Comparison of ENCODE assay signal across 16 cellular contexts in the genomic region with DNA sequence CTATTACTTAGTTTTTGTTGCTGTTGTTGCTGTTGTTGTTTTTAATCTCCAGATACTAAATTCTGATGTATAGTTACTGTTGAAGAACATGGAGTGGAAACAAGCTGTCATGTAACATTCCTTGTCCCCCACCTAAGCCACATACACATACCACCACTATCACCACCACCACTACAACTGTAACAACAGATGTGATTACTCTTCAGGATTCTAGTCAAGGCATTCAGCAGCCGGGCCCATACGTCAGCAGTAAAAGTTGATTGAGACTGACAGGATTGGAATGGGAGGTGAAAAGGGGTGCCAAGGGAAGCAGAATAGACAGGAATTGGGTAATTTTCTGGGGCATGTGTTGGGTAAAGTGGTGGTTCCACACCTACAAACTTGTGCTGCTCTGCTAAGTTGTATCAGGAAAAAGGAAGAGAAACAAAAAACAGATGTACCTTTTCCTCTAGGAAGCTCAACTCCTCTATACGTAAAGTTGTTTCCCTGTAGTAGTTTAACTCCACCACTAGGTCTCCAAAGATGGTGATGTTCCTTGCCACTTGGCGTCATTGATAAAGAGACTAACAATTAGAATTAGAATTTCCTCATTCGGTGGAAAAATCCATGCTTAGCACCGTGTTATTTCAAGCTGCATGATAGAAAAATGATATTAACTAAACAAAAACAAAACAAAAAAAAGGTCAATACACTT.
DNase-seq lines count a peak whose midpoint lies in the region; ATAC-seq, FAIRE-seq and TF ChIP-seq lines count a peak whose summit lies in the region.
"Had no signal": no experiment of that assay in that cellular context is flagged by ENCODE, and none has a peak within 500 bp of the region (broad histone marks: within the 10 kb centered on the region; RNA-seq: fewer than 3 reads in every experiment).

No MANE protein-coding gene starts in this region.

- TF ChIP-seq POLR2A in GM12892 (IDR thresholded peaks at IDR 0.05; ENCODE audit: low read depth, low read length): no peak

- H4K20me1 ChIP-seq in osteoblast (ENCODE audit: insufficient read depth, low read length) (no peaks in the 10 kb centered on the region), OCI-LY7 (ENCODE audit: insufficient read depth, low read length) (no peaks in the 10 kb centered on the region)
- H4K20me1 ChIP-seq: BLaER1 had no signal

- H3K27me3 ChIP-seq in right atrium auricular region (no peaks in the 10 kb centered on the region), osteoblast (ENCODE audit: insufficient read depth, low read length) (no peaks in the 10 kb centered on the region), pancreas (no peaks in the 10 kb centered on the region), lower lobe of right lung (ENCODE audit: low read depth) (no peaks in the 10 kb centered on the region)
- H3K27me3 ChIP-seq: BLaER1 had no signal

- H3K79me2 ChIP-seq in osteoblast (ENCODE audit: insufficient read depth, low read length): no peaks in the 10 kb centered on the region
- no peaks in the 10 kb centered on the region for H3K79me2 ChIP-seq in OCI-LY7 (ENCODE audit: insufficient read depth, low read depth, low read length)

- H3K36me3 ChIP-seq in right atrium auricular region (no peaks in the 10 kb centered on the region), osteoblast (ENCODE audit: insufficient read depth, low read length) (no peaks in the 10 kb centered on the region), pancreas (no peaks in the 10 kb centered on the region), OCI-LY7 (ENCODE audit: insufficient read depth, low read length) (no peaks in the 10 kb centered on the region), lower lobe of right lung (no peaks in the 10 kb centered on the region)
- H3K36me3 ChIP-seq: BLaER1 had no signal

- no peaks in the 10 kb centered on the region for H3K9me2 ChIP-seq in OCI-LY7 (ENCODE audit: insufficient read depth, low read length)

- no peaks in the 10 kb centered on the region for H3K36me3 Mint-ChIP-seq in endothelial cell (ENCODE audit: low read depth, unreplicated experiment)
- no peaks in the 10 kb centered on the region for H3K36me3 Mint-ChIP-seq in activated naive CD8-positive, alpha-beta T cell treated with anti-CD3 and anti-CD28 coated beads, Interleukin-2, amount 50 U/mL, for 24 hours (ENCODE audit: low read depth)

- H3K27ac ChIP-seq in right atrium auricular region (peak overlapping the region; percentile 54 to 72), osteoblast (ENCODE audit: low read depth, low read length) (no peak overlapping the region), pancreas (no peak overlapping the region), OCI-LY7 (ENCODE audit: low read depth, low read length, poor library complexity, severe bottlenecking) (no peak overlapping the region), lower lobe of right lung (no peak overlapping the region)
- H3K27ac ChIP-seq: BLaER1 had no signal

- CTCF ChIA-PET in OCI-LY7 (lab: Charles Lee; ENCODE audit: unreplicated experiment): no interaction called here

- ATAC-seq in pancreas (no peak), lower lobe of right lung (no peak)
- ATAC-seq in activated naive CD8-positive, alpha-beta T cell treated with anti-CD3 and anti-CD28 coated beads, Interleukin-2, amount 50 U/mL, for 24 hours: no peak
- ATAC-seq: PC-3 had no signal

- DNase-seq in GM12892 (ENCODE audit: insufficient read length) (no peak), endothelial cell (ENCODE audit: low spot score) (no peak), right atrium auricular region (ENCODE audit: low spot score) (no peak), osteoblast (ENCODE audit: insufficient read length, low spot score, missing footprints) (no peak), pancreas (no peak), OCI-LY7 (ENCODE audit: low spot score) (no peak), lower lobe of right lung (no peak)
- no peak for DNase-seq in activated naive CD8-positive, alpha-beta T cell treated with anti-CD3 and anti-CD28 coated beads, Interleukin-2, amount 50 U/mL, for 24 hours
- DNase-seq: GOT3, NCI-H1048, NCI-H1436 treated with DMSO at 0.1 percent for 48 hours, NCI-H2081 treated with DMSO at 0.1 percent for 48 hours, NCI-H510A, NCI-H774, PC-3 had no signal

- H3K4me1 Mint-ChIP-seq in endothelial cell (ENCODE audit: unreplicated experiment): peaks cover 6% of the 10 kb centered on the region
- peaks cover 4% of the 10 kb centered on the region for H3K4me1 Mint-ChIP-seq in activated naive CD8-positive, alpha-beta T cell treated with anti-CD3 and anti-CD28 coated beads, Interleukin-2, amount 50 U/mL, for 24 hours

- BruUV-seq in OCI-LY7 (replicated peaks; lab: Mats Ljungman, UMichigan): no TSS peak

- no peak overlapping the region for H3K4me3 Mint-ChIP-seq in endothelial cell (ENCODE audit: unreplicated experiment)
- no peak overlapping the region for H3K4me3 Mint-ChIP-seq in activated naive CD8-positive, alpha-beta T cell treated with anti-CD3 and anti-CD28 coated beads, Interleukin-2, amount 50 U/mL, for 24 hours

- TF ChIP-seq CTCF in endothelial cell (IDR thresholded peaks at IDR 0.05; ENCODE audit: unreplicated experiment) (peak; percentile 20), right atrium auricular region (IDR thresholded peaks at IDR 0.05) (no peak), osteoblast (IDR thresholded peaks at IDR 0.05; ENCODE audit: extremely low read depth, low read depth, low read length) (no peak), pancreas (IDR thresholded peaks at IDR 0.05) (no peak), OCI-LY7 (conservative IDR thresholded peaks at IDR 0.05; ENCODE audit: low read length) (no peak), lower lobe of right lung (IDR thresholded peaks at IDR 0.05) (no peak)

- no peak overlapping the region for H3K4me2 ChIP-seq in osteoblast (ENCODE audit: insufficient read depth, low read length)
- no peak overlapping the region for H3K4me2 ChIP-seq in OCI-LY7 (ENCODE audit: low read length)
- H3K4me2 ChIP-seq: BLaER1 had no signal

- H3K9me3 Mint-ChIP-seq in endothelial cell (ENCODE audit: unreplicated experiment): no peaks in the 10 kb centered on the region
- peaks cover 10% of the 10 kb centered on the region for H3K9me3 Mint-ChIP-seq in activated naive CD8-positive, alpha-beta T cell treated with anti-CD3 and anti-CD28 coated beads, Interleukin-2, amount 50 U/mL, for 24 hours

- H2AFZ ChIP-seq in osteoblast (ENCODE audit: low read length): peak overlapping the region; percentile 8
- H2AFZ ChIP-seq in OCI-LY7 (ENCODE audit: low read length): no peak overlapping the region

- POLR2A ChIA-PET in OCI-LY7 (lab: Charles Lee): interaction anchor here (0.7 to 1.2 kb wide), 2 partner anchors 126 to 136 kb away, joined by 3 to 6 read pairs; no protein-coding TSS in a partner anchor

- H3K27me3 Mint-ChIP-seq in endothelial cell (ENCODE audit: unreplicated experiment): peaks cover 2% of the 10 kb centered on the region
- no peaks in the 10 kb centered on the region for H3K27me3 Mint-ChIP-seq in activated naive CD8-positive, alpha-beta T cell treated with anti-CD3 and anti-CD28 coated beads, Interleukin-2, amount 50 U/mL, for 24 hours

- H3K27ac Mint-ChIP-seq in endothelial cell (ENCODE audit: unreplicated experiment): peak overlapping the region; percentile 54
- H3K27ac Mint-ChIP-seq in activated naive CD8-positive, alpha-beta T cell treated with anti-CD3 and anti-CD28 coated beads, Interleukin-2, amount 50 U/mL, for 24 hours: no peak overlapping the region

- H3K4me1 ChIP-seq in right atrium auricular region: no peaks in the 10 kb centered on the region
- no peaks in the 10 kb centered on the region for H3K4me1 ChIP-seq in osteoblast (ENCODE audit: insufficient read depth, low read length)
- no peaks in the 10 kb centered on the region for H3K4me1 ChIP-seq in pancreas
- H3K4me1 ChIP-seq in OCI-LY7 (ENCODE audit: insufficient read depth, low read length, poor library complexity, severe bottlenecking): no peaks in the 10 kb centered on the region
- no peaks in the 10 kb centered on the region for H3K4me1 ChIP-seq in lower lobe of right lung
- H3K4me1 ChIP-seq: BLaER1 had no signal

- H3K9me3 ChIP-seq in right atrium auricular region (peaks cover 0 to 8% of the 10 kb centered on the region in 2 donors), osteoblast (ENCODE audit: low read depth, low read length) (no peaks in the 10 kb centered on the region), pancreas (no peaks in the 10 kb centered on the region), OCI-LY7 (ENCODE audit: low read length) (0 out of 2 replicates have a peak, but pooled peaks cover 6% of the 10 kb centered on the region), lower lobe of right lung (peaks cover 11% of the 10 kb centered on the region)

- intact Hi-C loops in pancreas (cut with DNase I): no loop called here
- intact Hi-C loops in OCI-LY7 (cut with micrococcal nuclease; ENCODE audit: unreplicated experiment): no loop called here
- intact Hi-C loops in lower lobe of right lung (cut with DNase I): no loop called here

- 84 to 89% methylated on average over 6 of the region's 6 CpGs for WGBS in pancreas, 2 donors

- H3K4me3 ChIP-seq in right atrium auricular region (no peak overlapping the region), osteoblast (ENCODE audit: insufficient read depth, low read length) (no peak overlapping the region), pancreas (no peak overlapping the region), OCI-LY7 (ENCODE audit: low read depth, low read length, poor library complexity, severe bottlenecking) (no peak overlapping the region), lower lobe of right lung (no peak overlapping the region)
- H3K4me3 ChIP-seq: BLaER1 had no signal

- FAIRE-seq in GM12892 (lab: Jason Lieb, UNC): peak; percentile 51
- FAIRE-seq in pancreas (lab: Jason Lieb, UNC): no peak

Comparison
In these comparisons a context has a peak if more than half of its experiments do, and no peak if none do; other contexts are left out.
1. H3K27ac ChIP-seq: peak in right atrium auricular region (2 of 2); none in osteoblast (single experiment), pancreas (0 of 4), OCI-LY7 (single experiment) and lower lobe of right lung (single experiment).